In the genomic region with DNA sequence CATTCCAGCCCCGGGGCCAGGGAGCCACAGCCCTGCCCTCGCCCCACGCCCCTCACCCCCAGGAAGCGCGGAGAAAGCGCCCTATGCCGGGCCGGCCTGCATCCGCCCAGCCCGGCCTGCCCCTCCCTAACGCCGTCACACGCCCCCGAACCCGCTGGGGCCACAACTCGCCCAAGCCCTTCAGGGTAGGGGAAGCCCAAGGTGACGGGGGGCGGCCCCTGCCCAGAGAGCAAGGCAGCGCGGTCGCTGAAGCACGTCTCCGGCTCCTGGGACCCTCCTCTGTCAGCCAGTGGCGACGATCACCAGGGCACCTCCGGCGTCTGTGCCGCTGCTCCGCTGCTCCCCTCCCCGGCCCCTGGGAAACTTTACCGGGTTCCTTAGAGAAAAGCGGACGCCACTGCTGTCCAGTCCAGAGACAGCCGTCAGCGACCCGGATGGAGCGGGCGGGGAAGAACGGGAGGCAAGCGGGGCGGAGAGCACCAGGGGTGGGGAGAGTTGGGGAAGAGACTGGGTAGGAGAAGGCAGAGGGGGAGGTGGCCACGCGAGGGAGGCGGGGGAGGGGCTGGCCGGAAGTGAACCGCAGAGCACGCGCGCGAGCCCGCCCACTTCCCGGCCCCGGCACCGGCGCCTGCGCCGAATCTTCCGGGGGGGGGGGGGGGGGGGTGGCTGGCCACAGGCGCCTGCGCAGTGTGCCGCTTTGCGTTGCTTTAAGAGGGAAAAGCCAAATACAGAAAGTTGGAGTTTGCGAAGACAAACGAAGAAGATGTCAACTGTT, we compare ENCODE assay signal across 1 cellular context.
TF ChIP-seq lines count a peak whose summit lies in the region.

Gene HERC4 (minus strand): TSS at position 509 of the 775 bp plus-strand sequence. CDS start 2,175 bp downstream, outside the sequence.

TF ChIP-seq in K562, 482 proteins besides CTCF, POLR2A, EP300 and RAD21 (continued from another document and continues in another):
- TF ChIP-seq ID3 (CRISPR knock-in tag; IDR thresholded peaks at IDR 0.05) (no peak), ID3 (tag; IDR thresholded peaks at IDR 0.05) (peak; percentile 74), SMAD4 (CRISPR knock-in tag; conservative IDR thresholded peaks at IDR 0.05) (peak; percentile 38; the same call in 1 of the 2 replicates), E2F5 (CRISPR knock-in tag; IDR thresholded peaks at IDR 0.05) (peak; percentile 90), PHF8 (IDR thresholded peaks at IDR 0.05; ENCODE audit: borderline replicate concordance, low read length) (peak; percentile 86), JUN (IDR thresholded peaks at IDR 0.05; ENCODE audit: borderline replicate concordance, low read depth, low read length) (no peak), JUN (CRISPR knock-in tag; IDR thresholded peaks at IDR 0.05; ENCODE audit: borderline replicate concordance) (no peak), ARID2 (IDR thresholded peaks at IDR 0.05) (no peak), GABPB1 (CRISPR knock-in tag; IDR thresholded peaks at IDR 0.05) (peak; percentile 83), PCBP2 (IDR thresholded peaks at IDR 0.05; ENCODE audit: low read depth, low read length, poor library complexity, severe bottlenecking) (no peak), ZNF140 (CRISPR knock-in tag; IDR thresholded peaks at IDR 0.05) (no peak), DNMT1 (IDR thresholded peaks at IDR 0.05) (no peak), SRSF1 (IDR thresholded peaks at IDR 0.05; ENCODE audit: low read depth, low read length) (0 out of 2 replicates have a peak, but pooled peaks have one; percentile 49), MTA1 (IDR thresholded peaks at IDR 0.05; ENCODE audit: borderline replicate concordance) (no peak), JUND (IDR thresholded peaks at IDR 0.05; ENCODE audit: borderline replicate concordance, low read depth, low read length) (peak; percentile 60; the same call in 1 of the 2 replicates), JUND (tag; IDR thresholded peaks at IDR 0.05; ENCODE audit: borderline replicate concordance, low read depth, low read length) (no peak; the same call in 2 of the 3 replicates), SIN3B (IDR thresholded peaks at IDR 0.05; ENCODE audit: low read depth) (no peak), TGIF2 (CRISPR knock-in tag; IDR thresholded peaks at IDR 0.05) (no peak), ZNF57 (CRISPR knock-in tag; IDR thresholded peaks at IDR 0.05) (no peak), CCNT2 (IDR thresholded peaks at IDR 0.05; ENCODE audit: borderline replicate concordance, extremely low read depth, insufficient read length, low read depth, low read length) (peak; percentile 64), NRF1 (conservative IDR thresholded peaks at IDR 0.05 in 1 of 2, IDR thresholded peaks at IDR 0.05 in 1 of 2) (peak; percentile 93 to 94), MAFK (IDR thresholded peaks at IDR 0.05; ENCODE audit: low read length) (no peak), ZBTB33 (CRISPR knock-in tag; IDR thresholded peaks at IDR 0.05) (no peak), ZNF764 (CRISPR knock-in tag; IDR thresholded peaks at IDR 0.05; ENCODE audit: low read depth) (no peak), CEBPB (tag; IDR thresholded peaks at IDR 0.05) (no peak), ELF4 (CRISPR knock-in tag; IDR thresholded peaks at IDR 0.05) (no peak), HMG20B (CRISPR knock-in tag; IDR thresholded peaks at IDR 0.05) (no peak), ZNF592 (IDR thresholded peaks at IDR 0.05) (no peak), DDX20 (tag; IDR thresholded peaks at IDR 0.05; ENCODE audit: low read depth) (no peak)
- TF ChIP-seq, protein P1, sequence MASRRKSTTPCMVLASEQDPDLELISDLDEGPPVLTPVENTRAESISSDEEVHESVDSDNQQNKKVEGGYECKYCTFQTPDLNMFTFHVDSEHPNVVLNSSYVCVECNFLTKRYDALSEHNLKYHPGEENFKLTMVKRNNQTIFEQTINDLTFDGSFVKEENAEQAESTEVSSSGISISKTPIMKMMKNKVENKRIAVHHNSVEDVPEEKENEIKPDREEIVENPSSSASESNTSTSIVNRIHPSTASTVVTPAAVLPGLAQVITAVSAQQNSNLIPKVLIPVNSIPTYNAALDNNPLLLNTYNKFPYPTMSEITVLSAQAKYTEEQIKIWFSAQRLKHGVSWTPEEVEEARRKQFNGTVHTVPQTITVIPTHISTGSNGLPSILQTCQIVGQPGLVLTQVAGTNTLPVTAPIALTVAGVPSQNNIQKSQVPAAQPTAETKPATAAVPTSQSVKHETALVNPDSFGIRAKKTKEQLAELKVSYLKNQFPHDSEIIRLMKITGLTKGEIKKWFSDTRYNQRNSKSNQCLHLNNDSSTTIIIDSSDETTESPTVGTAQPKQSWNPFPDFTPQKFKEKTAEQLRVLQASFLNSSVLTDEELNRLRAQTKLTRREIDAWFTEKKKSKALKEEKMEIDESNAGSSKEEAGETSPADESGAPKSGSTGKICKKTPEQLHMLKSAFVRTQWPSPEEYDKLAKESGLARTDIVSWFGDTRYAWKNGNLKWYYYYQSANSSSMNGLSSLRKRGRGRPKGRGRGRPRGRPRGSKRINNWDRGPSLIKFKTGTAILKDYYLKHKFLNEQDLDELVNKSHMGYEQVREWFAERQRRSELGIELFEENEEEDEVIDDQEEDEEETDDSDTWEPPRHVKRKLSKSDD (conservative IDR thresholded peaks at IDR 0.05; ENCODE audit: low read length): no peak
- TF ChIP-seq, protein P2, sequence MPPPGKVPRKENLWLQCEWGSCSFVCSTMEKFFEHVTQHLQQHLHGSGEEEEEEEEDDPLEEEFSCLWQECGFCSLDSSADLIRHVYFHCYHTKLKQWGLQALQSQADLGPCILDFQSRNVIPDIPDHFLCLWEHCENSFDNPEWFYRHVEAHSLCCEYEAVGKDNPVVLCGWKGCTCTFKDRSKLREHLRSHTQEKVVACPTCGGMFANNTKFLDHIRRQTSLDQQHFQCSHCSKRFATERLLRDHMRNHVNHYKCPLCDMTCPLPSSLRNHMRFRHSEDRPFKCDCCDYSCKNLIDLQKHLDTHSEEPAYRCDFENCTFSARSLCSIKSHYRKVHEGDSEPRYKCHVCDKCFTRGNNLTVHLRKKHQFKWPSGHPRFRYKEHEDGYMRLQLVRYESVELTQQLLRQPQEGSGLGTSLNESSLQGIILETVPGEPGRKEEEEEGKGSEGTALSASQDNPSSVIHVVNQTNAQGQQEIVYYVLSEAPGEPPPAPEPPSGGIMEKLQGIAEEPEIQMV (tag; conservative IDR thresholded peaks at IDR 0.05; ENCODE audit: low read depth): no peak
- TF ChIP-seq, protein P3, sequence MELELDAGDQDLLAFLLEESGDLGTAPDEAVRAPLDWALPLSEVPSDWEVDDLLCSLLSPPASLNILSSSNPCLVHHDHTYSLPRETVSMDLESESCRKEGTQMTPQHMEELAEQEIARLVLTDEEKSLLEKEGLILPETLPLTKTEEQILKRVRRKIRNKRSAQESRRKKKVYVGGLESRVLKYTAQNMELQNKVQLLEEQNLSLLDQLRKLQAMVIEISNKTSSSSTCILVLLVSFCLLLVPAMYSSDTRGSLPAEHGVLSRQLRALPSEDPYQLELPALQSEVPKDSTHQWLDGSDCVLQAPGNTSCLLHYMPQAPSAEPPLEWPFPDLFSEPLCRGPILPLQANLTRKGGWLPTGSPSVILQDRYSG (tag; conservative IDR thresholded peaks at IDR 0.05; ENCODE audit: low read depth): no peak
- TF ChIP-seq, protein P4, sequence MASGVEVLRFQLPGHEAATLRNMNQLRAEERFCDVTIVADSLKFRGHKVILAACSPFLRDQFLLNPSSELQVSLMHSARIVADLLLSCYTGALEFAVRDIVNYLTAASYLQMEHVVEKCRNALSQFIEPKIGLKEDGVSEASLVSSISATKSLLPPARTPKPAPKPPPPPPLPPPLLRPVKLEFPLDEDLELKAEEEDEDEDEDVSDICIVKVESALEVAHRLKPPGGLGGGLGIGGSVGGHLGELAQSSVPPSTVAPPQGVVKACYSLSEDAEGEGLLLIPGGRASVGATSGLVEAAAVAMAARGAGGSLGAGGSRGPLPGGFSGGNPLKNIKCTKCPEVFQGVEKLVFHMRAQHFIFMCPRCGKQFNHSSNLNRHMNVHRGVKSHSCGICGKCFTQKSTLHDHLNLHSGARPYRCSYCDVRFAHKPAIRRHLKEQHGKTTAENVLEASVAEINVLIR (CRISPR knock-in tag; IDR thresholded peaks at IDR 0.05): no peak
- TF ChIP-seq, protein P5, sequence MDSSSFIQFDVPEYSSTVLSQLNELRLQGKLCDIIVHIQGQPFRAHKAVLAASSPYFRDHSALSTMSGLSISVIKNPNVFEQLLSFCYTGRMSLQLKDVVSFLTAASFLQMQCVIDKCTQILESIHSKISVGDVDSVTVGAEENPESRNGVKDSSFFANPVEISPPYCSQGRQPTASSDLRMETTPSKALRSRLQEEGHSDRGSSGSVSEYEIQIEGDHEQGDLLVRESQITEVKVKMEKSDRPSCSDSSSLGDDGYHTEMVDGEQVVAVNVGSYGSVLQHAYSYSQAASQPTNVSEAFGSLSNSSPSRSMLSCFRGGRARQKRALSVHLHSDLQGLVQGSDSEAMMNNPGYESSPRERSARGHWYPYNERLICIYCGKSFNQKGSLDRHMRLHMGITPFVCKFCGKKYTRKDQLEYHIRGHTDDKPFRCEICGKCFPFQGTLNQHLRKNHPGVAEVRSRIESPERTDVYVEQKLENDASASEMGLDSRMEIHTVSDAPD (CRISPR knock-in tag; IDR thresholded peaks at IDR 0.05): no peak
- TF ChIP-seq, protein P6, sequence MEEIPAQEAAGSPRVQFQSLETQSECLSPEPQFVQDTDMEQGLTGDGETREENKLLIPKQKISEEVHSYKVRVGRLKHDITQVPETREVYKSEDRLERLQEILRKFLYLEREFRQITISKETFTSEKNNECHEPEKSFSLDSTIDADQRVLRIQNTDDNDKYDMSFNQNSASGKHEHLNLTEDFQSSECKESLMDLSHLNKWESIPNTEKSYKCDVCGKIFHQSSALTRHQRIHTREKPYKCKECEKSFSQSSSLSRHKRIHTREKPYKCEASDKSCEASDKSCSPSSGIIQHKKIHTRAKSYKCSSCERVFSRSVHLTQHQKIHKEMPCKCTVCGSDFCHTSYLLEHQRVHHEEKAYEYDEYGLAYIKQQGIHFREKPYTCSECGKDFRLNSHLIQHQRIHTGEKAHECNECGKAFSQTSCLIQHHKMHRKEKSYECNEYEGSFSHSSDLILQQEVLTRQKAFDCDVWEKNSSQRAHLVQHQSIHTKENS (CRISPR knock-in tag; IDR thresholded peaks at IDR 0.05): no peak
- TF ChIP-seq, protein P7, sequence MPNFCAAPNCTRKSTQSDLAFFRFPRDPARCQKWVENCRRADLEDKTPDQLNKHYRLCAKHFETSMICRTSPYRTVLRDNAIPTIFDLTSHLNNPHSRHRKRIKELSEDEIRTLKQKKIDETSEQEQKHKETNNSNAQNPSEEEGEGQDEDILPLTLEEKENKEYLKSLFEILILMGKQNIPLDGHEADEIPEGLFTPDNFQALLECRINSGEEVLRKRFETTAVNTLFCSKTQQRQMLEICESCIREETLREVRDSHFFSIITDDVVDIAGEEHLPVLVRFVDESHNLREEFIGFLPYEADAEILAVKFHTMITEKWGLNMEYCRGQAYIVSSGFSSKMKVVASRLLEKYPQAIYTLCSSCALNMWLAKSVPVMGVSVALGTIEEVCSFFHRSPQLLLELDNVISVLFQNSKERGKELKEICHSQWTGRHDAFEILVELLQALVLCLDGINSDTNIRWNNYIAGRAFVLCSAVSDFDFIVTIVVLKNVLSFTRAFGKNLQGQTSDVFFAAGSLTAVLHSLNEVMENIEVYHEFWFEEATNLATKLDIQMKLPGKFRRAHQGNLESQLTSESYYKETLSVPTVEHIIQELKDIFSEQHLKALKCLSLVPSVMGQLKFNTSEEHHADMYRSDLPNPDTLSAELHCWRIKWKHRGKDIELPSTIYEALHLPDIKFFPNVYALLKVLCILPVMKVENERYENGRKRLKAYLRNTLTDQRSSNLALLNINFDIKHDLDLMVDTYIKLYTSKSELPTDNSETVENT (CRISPR knock-in tag; IDR thresholded peaks at IDR 0.05): 0 out of 2 replicates have a peak, but pooled peaks have one; percentile 40
